8 cellular contexts compared by ENCODE assay signal in the genomic region with DNA sequence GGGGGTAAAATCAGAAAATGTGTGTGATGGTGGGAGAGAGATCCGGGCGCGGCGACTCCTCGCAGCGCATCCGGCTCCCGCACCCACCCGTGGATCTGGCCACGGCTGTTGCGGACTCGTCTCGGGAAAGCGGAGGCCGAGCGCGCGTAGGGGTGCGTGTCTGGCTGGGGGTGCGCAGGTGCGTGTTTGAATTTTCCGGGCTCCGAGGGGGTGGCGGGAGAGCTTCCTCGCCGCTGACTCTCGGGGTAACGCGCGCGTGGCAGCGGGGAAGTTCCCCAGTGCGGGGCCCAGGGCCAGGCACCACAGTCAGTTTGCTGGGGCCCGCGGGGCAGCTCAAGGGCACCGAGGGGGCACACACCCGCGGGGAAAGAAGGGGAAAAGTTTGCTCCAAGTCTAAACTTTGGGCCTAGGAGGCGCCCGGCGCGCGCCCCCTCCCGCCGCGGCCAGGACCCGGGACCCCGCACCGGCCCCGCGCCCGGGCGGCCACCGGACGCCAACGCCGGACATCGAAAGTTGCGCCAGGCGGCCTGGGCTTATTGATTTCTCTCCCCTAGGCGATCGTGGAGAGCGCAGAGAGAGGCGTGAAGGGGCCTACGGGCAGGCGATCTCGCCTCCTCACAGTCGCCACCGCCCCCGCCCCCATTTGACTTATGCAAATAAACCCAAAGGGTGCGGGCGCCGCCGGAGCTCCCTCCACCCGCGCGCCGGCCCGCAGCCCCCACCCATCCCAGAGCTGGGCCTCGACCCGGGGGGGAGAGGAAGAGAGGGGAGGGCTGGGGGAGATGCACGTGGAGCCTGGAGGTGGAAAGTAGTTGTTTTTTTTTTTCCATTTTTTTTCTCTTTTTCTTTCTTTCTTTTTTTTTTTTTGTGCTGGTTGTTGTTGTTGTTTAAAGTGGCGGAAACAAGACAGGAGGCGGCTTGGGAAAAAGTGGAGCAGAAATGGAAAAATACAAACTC. TPM values are rescaled to one million over a fixed set of nuclear protein-coding genes. Genes with fewer than 3 reads are reported as not detected.
DNase-seq lines count a peak whose midpoint lies in the region; ATAC-seq and TF ChIP-seq lines count a peak whose summit lies in the region.

No MANE protein-coding gene starts in this region.

- H3K4me3 ChIP-seq in Jurkat, Clone E6-1 (ENCODE audit: low read length), result peak overlapping the region; percentile 73
- peak overlapping the region; percentile 95 for H3K4me3 ChIP-seq in brain microvascular endothelial cell (ENCODE audit: low read depth, low read length)
- H3K4me3 ChIP-seq in spleen, result peak overlapping the region; percentile 71 to 90 (median 80)

- DNase-seq in ELR (ENCODE audit: low read depth) (peak; percentile 50), UCSD-AML1 (lab: John Stamatoyannopoulos, UW; ENCODE audit: unreplicated experiment) (peak; percentile 80), brain microvascular endothelial cell (peak; percentile 60), iris pigment epithelial cell (ENCODE audit: low read depth) (peak; percentile 70), spleen (peak; percentile 95), 8988T (no peak)
- peak; percentile 28 for DNase-seq in Jurkat, Clone E6-1 (ENCODE audit: low read depth, low spot score)

- no peak for TF ChIP-seq CTCF in brain microvascular endothelial cell (IDR thresholded peaks at IDR 0.05; ENCODE audit: low read depth, low read length, missing control alignments)
- TF ChIP-seq CTCF in spleen (IDR thresholded peaks at IDR 0.05 in 8 of 11, conservative IDR thresholded peaks at IDR 0.05 in 3 of 11), result no peak

- H3K27ac ChIP-seq in brain microvascular endothelial cell (peak overlapping the region; percentile 88), spleen (peak overlapping the region; percentile 94 to 98 (median 96))

- WGBS in spleen, 5 donors, result 0 to 1% (median 1%) methylated on average over 44 to 84 of the region's 84 CpGs

- in situ Hi-C loops in brain microvascular endothelial cell (cut with HindIII; ENCODE audit: low pct_ligation_motif_present, low sequenced_read_pairs), result no loop called here

- no peaks in the 10 kb centered on the region for H3K9me3 ChIP-seq in spleen

- intact Hi-C loops in spleen (cut with DNase I; ENCODE audit: low total_unique reads), result loop anchor here (10.0 kb wide), 2 partner anchors 278 to 868 kb away; no protein-coding TSS in a partner anchor

- H3K27me3 ChIP-seq in brain microvascular endothelial cell (replicated peaks) (no peaks in the 10 kb centered on the region), spleen (replicated peaks in 1 of 7) (peaks cover 0 to 18% (median 0%) of the 10 kb centered on the region in 7 donors)

- peaks cover 21 to 74% (median 53%) of the 10 kb centered on the region in 6 donors for H3K4me1 ChIP-seq in spleen

- H3K36me3 ChIP-seq in brain microvascular endothelial cell (replicated peaks), result no peaks in the 10 kb centered on the region
- no peaks in the 10 kb centered on the region for H3K36me3 ChIP-seq in spleen

- no peak for TF ChIP-seq POLR2A in spleen (IDR thresholded peaks at IDR 0.05)

- no peak for ATAC-seq in HG03196 (IDR thresholded peaks at IDR 0.05; ENCODE audit: unreplicated experiment)

RNA-seq across cellular contexts. Expression of gene FOXP1, which starts 0.6 kb away (rescaled TPM):
- polyA plus RNA-seq in Jurkat, Clone E6-1 (2012; ENCODE audit: insufficient read depth, insufficient read length), result 10.2 TPM
- 100 to 1,000 TPM; 134 to 202 (median 166) TPM for total RNA-seq in spleen
- polyA plus RNA-seq in spleen, result 10 to 100 TPM; 11.1 to 17.2 (median 15.4) TPM
